Comparison of ENCODE assay signal across 24 cellular contexts in genomic region chr20:41314386-41314785, GRCh38. TPM values are rescaled to one million over a fixed set of nuclear protein-coding genes. Genes with fewer than 3 reads are reported as not detected.
A peak's percentile ranks its signal among the peaks of the same experiment; 100 is the strongest.
DNase-seq lines count a peak whose midpoint lies in the region; ATAC-seq and TF ChIP-seq lines count a peak whose summit lies in the region.
"Had no signal": no experiment of that assay in that cellular context is flagged by ENCODE, and none has a peak within 500 bp of the region (broad histone marks: within the 10 kb centered on the region; RNA-seq: fewer than 3 reads in every experiment).

No MANE protein-coding gene starts in this region.

- intact Hi-C loops in heart left ventricle (cut with DNase I), result loop anchor here in 3 of 10 donors (5.0 kb wide), 3 partner anchors 37 to 62 kb away; no protein-coding TSS in a partner anchor
- intact Hi-C loops in right cardiac atrium (cut with DNase I), result no loop called here
- intact Hi-C loops in dorsolateral prefrontal cortex (cut with DNase I), result loop anchor here (10.0 kb wide), 2 partner anchors 70 to 380 kb away; no protein-coding TSS in a partner anchor

- H3K27me3 Mint-ChIP-seq in nephron progenitor cell (ENCODE audit: low read depth, poor library complexity) (peaks cover 4% of the 10 kb centered on the region), type B pancreatic cell (peaks cover 3% of the 10 kb centered on the region)

- H3K4me1 Mint-ChIP-seq in nephron progenitor cell (peaks cover 21% of the 10 kb centered on the region), type B pancreatic cell (ENCODE audit: unreplicated experiment) (peaks cover 20% of the 10 kb centered on the region)

- peak overlapping the region in 11 of 12 donors; percentile 5 to 94 (median 85) for H3K27ac ChIP-seq in heart left ventricle
- H3K27ac ChIP-seq in right cardiac atrium (ENCODE audit: low read length), result no peak overlapping the region
- H3K27ac ChIP-seq in dorsolateral prefrontal cortex, result peak overlapping the region in 48 of 59 donors; percentile 1 to 97 (median 88)
- H3K27ac ChIP-seq: A549, BLaER1 had no signal

- H3K4me1 ChIP-seq in heart left ventricle (peaks cover 7 to 62% (median 41%) of the 10 kb centered on the region in 12 donors), right cardiac atrium (ENCODE audit: control insufficient read depth, insufficient read depth, low read length) (peaks cover 10% of the 10 kb centered on the region)

- TF ChIP-seq CTCF in heart left ventricle (IDR thresholded peaks at IDR 0.05) (no peak), dorsolateral prefrontal cortex (IDR thresholded peaks at IDR 0.05 in 54 of 56, conservative IDR thresholded peaks at IDR 0.05 in 2 of 56; ENCODE audit: low read depth in 1 of 56, partially characterized antibody in 56 of 56) (no peak), nephron progenitor cell (IDR thresholded peaks at IDR 0.05) (no peak), type B pancreatic cell (conservative IDR thresholded peaks at IDR 0.05) (no peak)

- H3K9me3 Mint-ChIP-seq in nephron progenitor cell (no peaks in the 10 kb centered on the region), type B pancreatic cell (no peaks in the 10 kb centered on the region)
- H3K9me3 Mint-ChIP-seq: activated CD4-positive, alpha-beta T cell treated with anti-CD3 and anti-CD28 coated beads, Interleukin-2, amount 10 ng/mL, durations not matched to agents 7 days and 5 days; mesothelial cell of epicardium had no signal

- DNase-seq in heart left ventricle (no peak), right cardiac atrium (no peak), dorsolateral prefrontal cortex (no peak), nephron progenitor cell (no peak), type B pancreatic cell (ENCODE audit: extremely low spot score, unreplicated experiment) (no peak), cortex of kidney (lab: John Stamatoyannopoulos, UW) (no peak), NCI-H1417 treated with DMSO at 0.1 percent for 48 hours (lab: John Stamatoyannopoulos, UW) (no peak)
- DNase-seq: activated CD4-positive, alpha-beta T cell treated with anti-CD3 and anti-CD28 coated beads, Interleukin-2, amount 10 ng/mL, durations not matched to agents 7 days and 5 days; activated effector memory CD4-positive, alpha-beta T cell treated with Interleukin-2 at 50 U/mL for 16 hours; amniotic stem cell; foreskin fibroblast; KBM-7; NCI-H2081 treated with DMSO at 0.1 percent for 48 hours; NCI-H526; OCI-M1; SIG-M5; stimulated activated CD4-positive, alpha-beta T cell treated with anti-CD3 and anti-CD28 coated beads, Interleukin-2, amount 100 ng/mL, for 24 hours; stimulated activated naive CD8-positive, alpha-beta T cell treated with anti-CD3 and anti-CD28 coated beads, Interleukin-15, Interleukin-2, amounts not matched to agents 100 U/mL and 50 U/mL, for 24 hours; uterus had no signal

- peaks cover 4% of the 10 kb centered on the region for H3K36me3 Mint-ChIP-seq in nephron progenitor cell (ENCODE audit: low read depth)
- no peaks in the 10 kb centered on the region for H3K36me3 Mint-ChIP-seq in type B pancreatic cell
- H3K36me3 Mint-ChIP-seq: mesothelial cell of epicardium had no signal

- H3K4me3 Mint-ChIP-seq in nephron progenitor cell (peak overlapping the region; percentile 33), type B pancreatic cell (peak overlapping the region; percentile 72)
- H3K4me3 Mint-ChIP-seq: activated CD4-positive, alpha-beta T cell treated with anti-CD3 and anti-CD28 coated beads, Interleukin-2, amount 10 ng/mL, durations not matched to agents 7 days and 5 days; mesothelial cell of epicardium had no signal

- H3K27me3 ChIP-seq in heart left ventricle (no peaks in the 10 kb centered on the region), right cardiac atrium (ENCODE audit: control insufficient read depth, insufficient read depth) (no peaks in the 10 kb centered on the region), dorsolateral prefrontal cortex (no peaks in the 10 kb centered on the region)
- H3K27me3 ChIP-seq: BLaER1, uterus had no signal

- H3K36me3 ChIP-seq in heart left ventricle, result peaks cover 0 to 8% (median 0%) of the 10 kb centered on the region in 9 donors
- H3K36me3 ChIP-seq: uterus had no signal

- WGBS in heart left ventricle, 4 donors, result 36 to 53% (median 46%) methylated on average over 2 of the region's 2 CpGs
- 33% methylated on average over 2 of the region's 2 CpGs for WGBS in right cardiac atrium

- ATAC-seq in heart left ventricle (no peak), right cardiac atrium (no peak), GM19452 (IDR thresholded peaks at IDR 0.05; ENCODE audit: unreplicated experiment) (no peak)
- ATAC-seq: A549; sciatic nerve; stimulated activated naive CD8-positive, alpha-beta T cell treated with anti-CD3 and anti-CD28 coated beads, Interleukin-15, Interleukin-2, amounts not matched to agents 100 U/mL and 50 U/mL, for 24 hours had no signal

- H3K4me3 ChIP-seq in heart left ventricle (no peak overlapping the region), right cardiac atrium (ENCODE audit: low read length) (no peak overlapping the region), dorsolateral prefrontal cortex (peak overlapping the region in 10 of 59 donors; percentile 1 to 89 (median 24))
- H3K4me3 ChIP-seq: A549, BLaER1, uterus had no signal

- H3K9me3 ChIP-seq in heart left ventricle (no peaks in the 10 kb centered on the region), right cardiac atrium (ENCODE audit: control insufficient read depth, low read length) (no peaks in the 10 kb centered on the region)
- H3K9me3 ChIP-seq: A549, uterus had no signal

- H3K27ac Mint-ChIP-seq in nephron progenitor cell, result no peak overlapping the region
- no peak overlapping the region for H3K27ac Mint-ChIP-seq in type B pancreatic cell
- H3K27ac Mint-ChIP-seq: activated CD4-positive, alpha-beta T cell treated with anti-CD3 and anti-CD28 coated beads, Interleukin-2, amount 10 ng/mL, durations not matched to agents 7 days and 5 days; mesothelial cell of epicardium had no signal

- TF ChIP-seq POLR2A in heart left ventricle (IDR thresholded peaks at IDR 0.05), result no peak

RNA-seq across cellular contexts. Expression of gene ZHX3, which starts 3.1 kb away (rescaled TPM):
- total RNA-seq in heart left ventricle (10 to 100 TPM; 26.3 to 43.9 (median 33.1) TPM), right cardiac atrium (10 to 100 TPM; 32.5 to 39.7 (median 35.6) TPM), dorsolateral prefrontal cortex (100 to 1,000 TPM in 89 of 120 experiments, 10 to 100 TPM in 31; 73.6 to 239 (median 112) TPM), type B pancreatic cell (ENCODE audit: low replicate concordance) (10.2 and 16.3 TPM in 2 replicates)
- polyA plus RNA-seq in heart left ventricle (10 to 100 TPM; 10.9 to 17.2 TPM), right cardiac atrium (11.6 TPM)

RNA-seq across cellular contexts. Expression of gene LPIN3, which starts 26.2 kb away (rescaled TPM):
- total RNA-seq in heart left ventricle (10 to 100 TPM; 13.2 to 24.1 (median 19.0) TPM), right cardiac atrium (10 to 100 TPM in 3 of 4 donors, 1 to 10 TPM in 1; 9.3 to 14.8 (median 13.2) TPM), dorsolateral prefrontal cortex (10 to 100 TPM in 7 of 120 experiments, 1 to 10 TPM in 112, under 1 TPM in 1; 0.87 to 11.8 (median 4.5) TPM), type B pancreatic cell (ENCODE audit: low replicate concordance) (17.5 and 31.6 TPM in 2 replicates)
- polyA plus RNA-seq in heart left ventricle (10 to 100 TPM; 12.8 to 23.1 TPM), right cardiac atrium (18.2 TPM)

RNA-seq across cellular contexts. Expression of gene EMILIN3, which starts 52.2 kb away (rescaled TPM):
- 1 to 10 TPM in 8 of 9 donors, under 1 TPM in 1; 0.24 to 9.3 (median 2.2) TPM for total RNA-seq in heart left ventricle
- polyA plus RNA-seq in heart left ventricle, result 1 to 10 TPM; 1.2 to 3.3 TPM
- 1 to 10 TPM; 2.1 to 7.4 (median 5.5) TPM for total RNA-seq in right cardiac atrium
- polyA plus RNA-seq in right cardiac atrium, result 4.3 TPM
- total RNA-seq in dorsolateral prefrontal cortex, result 10 to 100 TPM in 12 of 120 experiments, 1 to 10 TPM in 108; 2.0 to 16.0 (median 6.1) TPM
- 0.67 and 10.3 TPM in 2 replicates for total RNA-seq in type B pancreatic cell (ENCODE audit: low replicate concordance)
- total RNA-seq: activated CD4-positive, alpha-beta T cell treated with anti-CD3 and anti-CD28 coated beads, Interleukin-2, amount 10 ng/mL, durations not matched to agents 7 days and 5 days had no signal

Comparison
In these comparisons a context has a peak if more than half of its experiments do, and no peak if none do; other contexts are left out.
1. intact Hi-C loops: an anchor here in dorsolateral prefrontal cortex (10.0 kb wide); none called in right cardiac atrium.